Comparison of ENCODE assay signal across 3 cellular contexts in the genomic region with DNA sequence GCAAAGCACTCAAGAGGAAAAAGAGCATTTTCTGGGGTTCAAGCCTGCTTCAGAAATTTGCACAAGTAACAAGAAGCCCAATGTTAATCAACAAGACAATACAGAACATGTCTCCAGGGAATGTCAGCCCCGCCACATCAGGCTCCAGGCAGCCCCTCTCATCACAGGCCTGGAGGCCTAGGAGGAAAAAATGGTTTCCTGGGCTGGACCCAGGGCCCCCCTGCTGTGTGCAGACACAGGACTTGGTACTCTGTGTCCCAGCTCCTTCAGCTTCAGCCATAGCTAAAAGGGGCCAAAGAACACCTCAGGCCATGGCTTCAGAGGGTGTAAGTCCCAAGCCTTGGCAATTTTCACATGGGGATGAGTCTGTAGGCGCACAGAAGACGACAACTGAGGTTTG.
TF ChIP-seq lines count a peak whose summit lies in the region.

No MANE protein-coding gene starts in this region.

TF ChIP-seq in A549, 52 proteins besides CTCF, POLR2A, EP300 and RAD21:
- TF ChIP-seq ZFP36 (IDR thresholded peaks at IDR 0.05; ENCODE audit: borderline replicate concordance, partially characterized antibody), result peak; percentile 89
- no peak for TF ChIP-seq GATA3 (IDR thresholded peaks at IDR 0.05; ENCODE audit: borderline replicate concordance)

TF ChIP-seq in WTC11, 78 proteins besides CTCF, POLR2A, EP300 and RAD21:
- no peak for TF ChIP-seq ZNF396 (CRISPR knock-in tag; IDR thresholded peaks at IDR 0.05; ENCODE audit: borderline replicate concordance)
- TF ChIP-seq ZNF416 (CRISPR knock-in tag; IDR thresholded peaks at IDR 0.05), result peak; percentile 86
- TF ChIP-seq, protein P1, sequence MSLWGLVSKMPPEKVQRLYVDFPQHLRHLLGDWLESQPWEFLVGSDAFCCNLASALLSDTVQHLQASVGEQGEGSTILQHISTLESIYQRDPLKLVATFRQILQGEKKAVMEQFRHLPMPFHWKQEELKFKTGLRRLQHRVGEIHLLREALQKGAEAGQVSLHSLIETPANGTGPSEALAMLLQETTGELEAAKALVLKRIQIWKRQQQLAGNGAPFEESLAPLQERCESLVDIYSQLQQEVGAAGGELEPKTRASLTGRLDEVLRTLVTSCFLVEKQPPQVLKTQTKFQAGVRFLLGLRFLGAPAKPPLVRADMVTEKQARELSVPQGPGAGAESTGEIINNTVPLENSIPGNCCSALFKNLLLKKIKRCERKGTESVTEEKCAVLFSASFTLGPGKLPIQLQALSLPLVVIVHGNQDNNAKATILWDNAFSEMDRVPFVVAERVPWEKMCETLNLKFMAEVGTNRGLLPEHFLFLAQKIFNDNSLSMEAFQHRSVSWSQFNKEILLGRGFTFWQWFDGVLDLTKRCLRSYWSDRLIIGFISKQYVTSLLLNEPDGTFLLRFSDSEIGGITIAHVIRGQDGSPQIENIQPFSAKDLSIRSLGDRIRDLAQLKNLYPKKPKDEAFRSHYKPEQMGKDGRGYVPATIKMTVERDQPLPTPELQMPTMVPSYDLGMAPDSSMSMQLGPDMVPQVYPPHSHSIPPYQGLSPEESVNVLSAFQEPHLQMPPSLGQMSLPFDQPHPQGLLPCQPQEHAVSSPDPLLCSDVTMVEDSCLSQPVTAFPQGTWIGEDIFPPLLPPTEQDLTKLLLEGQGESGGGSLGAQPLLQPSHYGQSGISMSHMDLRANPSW (CRISPR knock-in tag; conservative IDR thresholded peaks at IDR 0.05; ENCODE audit: low read depth), result no peak
- TF ChIP-seq, protein P2, sequence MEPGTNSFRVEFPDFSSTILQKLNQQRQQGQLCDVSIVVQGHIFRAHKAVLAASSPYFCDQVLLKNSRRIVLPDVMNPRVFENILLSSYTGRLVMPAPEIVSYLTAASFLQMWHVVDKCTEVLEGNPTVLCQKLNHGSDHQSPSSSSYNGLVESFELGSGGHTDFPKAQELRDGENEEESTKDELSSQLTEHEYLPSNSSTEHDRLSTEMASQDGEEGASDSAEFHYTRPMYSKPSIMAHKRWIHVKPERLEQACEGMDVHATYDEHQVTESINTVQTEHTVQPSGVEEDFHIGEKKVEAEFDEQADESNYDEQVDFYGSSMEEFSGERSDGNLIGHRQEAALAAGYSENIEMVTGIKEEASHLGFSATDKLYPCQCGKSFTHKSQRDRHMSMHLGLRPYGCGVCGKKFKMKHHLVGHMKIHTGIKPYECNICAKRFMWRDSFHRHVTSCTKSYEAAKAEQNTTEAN (CRISPR knock-in tag; IDR thresholded peaks at IDR 0.05), result no peak
- no peak for TF ChIP-seq CBFB (CRISPR knock-in tag; IDR thresholded peaks at IDR 0.05; ENCODE audit: low read depth)
- TF ChIP-seq, protein P3, sequence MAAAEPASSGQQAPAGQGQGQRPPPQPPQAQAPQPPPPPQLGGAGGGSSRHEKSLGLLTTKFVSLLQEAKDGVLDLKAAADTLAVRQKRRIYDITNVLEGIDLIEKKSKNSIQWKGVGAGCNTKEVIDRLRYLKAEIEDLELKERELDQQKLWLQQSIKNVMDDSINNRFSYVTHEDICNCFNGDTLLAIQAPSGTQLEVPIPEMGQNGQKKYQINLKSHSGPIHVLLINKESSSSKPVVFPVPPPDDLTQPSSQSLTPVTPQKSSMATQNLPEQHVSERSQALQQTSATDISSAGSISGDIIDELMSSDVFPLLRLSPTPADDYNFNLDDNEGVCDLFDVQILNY (CRISPR knock-in tag; IDR thresholded peaks at IDR 0.05), result no peak

TF ChIP-seq in H1, 55 proteins besides CTCF, POLR2A, EP300 and RAD21:
- TF ChIP-seq CBX5 (IDR thresholded peaks at IDR 0.05; ENCODE audit: low read depth, low read length), result peak; percentile 42; the same call in 1 of the 2 replicates
- TF ChIP-seq HDAC2 (IDR thresholded peaks at IDR 0.05; ENCODE audit: borderline replicate concordance in 1 of 2, low read depth in 2 of 2, low read length in 2 of 2), result no peak
TF ChIP-seq in H1: peak in this region for 1.
